15 cellular contexts compared by ENCODE assay signal in the genomic region with DNA sequence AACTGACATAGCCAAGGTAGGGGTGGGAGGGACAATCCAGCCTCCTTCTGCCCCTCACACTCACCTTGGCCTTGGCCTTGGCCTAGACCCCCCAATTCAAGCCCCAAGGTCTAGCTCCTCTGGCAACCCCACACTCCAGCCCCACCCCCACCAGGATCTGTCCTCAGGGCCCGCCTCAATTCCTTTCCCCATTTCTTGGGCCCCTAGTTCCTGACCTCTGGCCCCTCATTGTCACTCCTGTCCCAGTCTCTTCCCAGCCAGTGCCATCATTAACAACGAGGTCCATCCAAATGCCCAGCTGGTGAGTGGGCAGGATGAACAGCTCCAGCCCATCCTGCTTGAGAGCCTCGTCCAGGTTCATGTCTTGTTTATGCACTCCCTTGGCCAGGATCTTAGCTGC. TPM values are rescaled to one million over a fixed set of nuclear protein-coding genes. Genes with fewer than 3 reads are reported as not detected.
DNase-seq lines count a peak whose midpoint lies in the region; ATAC-seq and TF ChIP-seq lines count a peak whose summit lies in the region.
"Had no signal": no experiment of that assay in that cellular context is flagged by ENCODE, and none has a peak within 500 bp of the region (broad histone marks: within the 10 kb centered on the region; RNA-seq: fewer than 3 reads in every experiment).

No MANE protein-coding gene starts in this region.

- H3K27ac ChIP-seq in neural cell (ENCODE audit: low read length), result peak overlapping the region; percentile 97

- no peaks in the 10 kb centered on the region for H4K20me1 ChIP-seq in neural cell (ENCODE audit: insufficient read depth)

- H3K79me2 ChIP-seq in neural cell (replicated peaks; ENCODE audit: insufficient read depth, low read length), result peaks cover 6% of the 10 kb centered on the region

- TF ChIP-seq EP300 in neural cell (conservative IDR thresholded peaks at IDR 0.05; ENCODE audit: poor library complexity, severe bottlenecking), result no peak

- CTCF ChIA-PET in activated CD4-positive, alpha-beta T cell treated with anti-CD3 and anti-CD28 coated beads, Interleukin-2, amount 10 ng/mL, durations not matched to agents 7 days and 5 days (lab: Charles Lee), result interaction anchor here (0.5 to 8.2 kb wide), 6 partner anchors 11 to 311 kb away, joined by 3 to 75 read pairs (median 4); partner anchors contain the start of genes BLOC1S1 and RDH5

- H3K4me1 Mint-ChIP-seq in activated CD4-positive, alpha-beta T cell treated with anti-CD3 and anti-CD28 coated beads, Interleukin-2, amount 10 ng/mL, durations not matched to agents 7 days and 5 days, result peaks cover 33% of the 10 kb centered on the region
- peaks cover 30% of the 10 kb centered on the region for H3K4me1 Mint-ChIP-seq in central memory CD8-positive, alpha-beta T cell
- H3K4me1 Mint-ChIP-seq in type B pancreatic cell (ENCODE audit: unreplicated experiment), result peaks cover 26% of the 10 kb centered on the region

- no peak overlapping the region for H3K4me3 Mint-ChIP-seq in activated CD4-positive, alpha-beta T cell treated with anti-CD3 and anti-CD28 coated beads, Interleukin-2, amount 10 ng/mL, durations not matched to agents 7 days and 5 days
- no peak overlapping the region for H3K4me3 Mint-ChIP-seq in central memory CD8-positive, alpha-beta T cell
- H3K4me3 Mint-ChIP-seq in type B pancreatic cell, result peak overlapping the region; percentile 57

- TF ChIP-seq CTCF in neural cell (IDR thresholded peaks at IDR 0.05; ENCODE audit: poor library complexity, severe bottlenecking) (no peak), type B pancreatic cell (conservative IDR thresholded peaks at IDR 0.05) (no peak)

- no peak overlapping the region for H3K4me2 ChIP-seq in neural cell (ENCODE audit: low read length)

- H3K9me3 Mint-ChIP-seq in activated CD4-positive, alpha-beta T cell treated with anti-CD3 and anti-CD28 coated beads, Interleukin-2, amount 10 ng/mL, durations not matched to agents 7 days and 5 days, result no peaks in the 10 kb centered on the region
- no peaks in the 10 kb centered on the region for H3K9me3 Mint-ChIP-seq in central memory CD8-positive, alpha-beta T cell
- no peaks in the 10 kb centered on the region for H3K9me3 Mint-ChIP-seq in type B pancreatic cell

- H2AFZ ChIP-seq in neural cell (ENCODE audit: low read depth, low read length), result no peak overlapping the region

- POLR2A ChIA-PET in activated CD4-positive, alpha-beta T cell treated with anti-CD3 and anti-CD28 coated beads, Interleukin-2, amount 10 ng/mL, durations not matched to agents 7 days and 5 days (lab: Charles Lee), result no interaction called here

- DNase-seq in activated CD4-positive, alpha-beta T cell treated with anti-CD3 and anti-CD28 coated beads, Interleukin-2, amount 10 ng/mL, durations not matched to agents 7 days and 5 days, result no peak
- DNase-seq in activated CD4-positive, alpha-beta T cell treated with anti-CD3 and anti-CD28 coated beads for 48 hours, result no peak
- DNase-seq in central memory CD8-positive, alpha-beta T cell (ENCODE audit: low spot score in 2 of 2), result no peak
- DNase-seq in type B pancreatic cell (ENCODE audit: extremely low spot score, unreplicated experiment) (no peak), H7 (no peak)
- no peak for DNase-seq in activated effector memory CD4-positive, alpha-beta T cell treated with anti-CD3 and anti-CD28 coated beads, Interleukin-2, amount 50 U/mL, for 16 hours
- DNase-seq: C1 segment of cervical spinal cord, DMS 273 treated with DMSO at 0.1 percent for 48 hours, GF-D8, MG63, NCI-H1092, NCI-H2227 treated with DMSO at 0.1 percent for 48 hours, NCI-H524 had no signal

- H3K27ac Mint-ChIP-seq in activated CD4-positive, alpha-beta T cell treated with anti-CD3 and anti-CD28 coated beads, Interleukin-2, amount 10 ng/mL, durations not matched to agents 7 days and 5 days, result peak overlapping the region; percentile 41
- H3K27ac Mint-ChIP-seq in central memory CD8-positive, alpha-beta T cell (ENCODE audit: low read depth), result peak overlapping the region; percentile 16
- no peak overlapping the region for H3K27ac Mint-ChIP-seq in type B pancreatic cell

- no peaks in the 10 kb centered on the region for H3K9me2 ChIP-seq in neural cell (ENCODE audit: insufficient read depth, low read length)

- H3K27me3 Mint-ChIP-seq in activated CD4-positive, alpha-beta T cell treated with anti-CD3 and anti-CD28 coated beads, Interleukin-2, amount 10 ng/mL, durations not matched to agents 7 days and 5 days, result peaks cover 2% of the 10 kb centered on the region
- H3K27me3 Mint-ChIP-seq in central memory CD8-positive, alpha-beta T cell, result no peaks in the 10 kb centered on the region
- H3K27me3 Mint-ChIP-seq in type B pancreatic cell, result no peaks in the 10 kb centered on the region

- H3K9ac ChIP-seq in neural cell (ENCODE audit: low read length), result no peak overlapping the region

- no peak for TF ChIP-seq RAD21 in neural cell (conservative IDR thresholded peaks at IDR 0.05)

- peaks cover 9% of the 10 kb centered on the region for H3F3A ChIP-seq in neural cell (ENCODE audit: insufficient read depth, low read length, poor library complexity, severe bottlenecking)

- H3K4me3 ChIP-seq in neural cell (ENCODE audit: low read length) (no peak overlapping the region), H7 (ENCODE audit: insufficient read depth, low read depth, low read length) (no peak overlapping the region)
- H3K4me3 ChIP-seq: MG63 had no signal

- ATAC-seq in central memory CD8-positive, alpha-beta T cell (replicated peaks; ENCODE audit: extremely low read depth, poor library complexity, severe bottlenecking), result no peak
- ATAC-seq in GM18502 (IDR thresholded peaks at IDR 0.05; ENCODE audit: poor library complexity, unreplicated experiment), result no peak

- no peaks in the 10 kb centered on the region for H3K27me3 ChIP-seq in neural cell (ENCODE audit: insufficient read depth, low read depth, low read length)
- no peaks in the 10 kb centered on the region for H3K27me3 ChIP-seq in H7 (ENCODE audit: control insufficient read depth, insufficient read depth, low read length)
- H3K27me3 ChIP-seq: MG63 had no signal

- H3K36me3 Mint-ChIP-seq in activated CD4-positive, alpha-beta T cell treated with anti-CD3 and anti-CD28 coated beads, Interleukin-2, amount 10 ng/mL, durations not matched to agents 7 days and 5 days (ENCODE audit: low read depth), result no peaks in the 10 kb centered on the region
- H3K36me3 Mint-ChIP-seq in central memory CD8-positive, alpha-beta T cell (ENCODE audit: insufficient read depth), result peaks cover 4% of the 10 kb centered on the region
- H3K36me3 Mint-ChIP-seq in type B pancreatic cell, result no peaks in the 10 kb centered on the region

- no peaks in the 10 kb centered on the region for H3K36me3 ChIP-seq in neural cell (ENCODE audit: insufficient read depth, low read length)
- H3K36me3 ChIP-seq in H7 (replicated peaks; ENCODE audit: control insufficient read depth, insufficient read depth, low read length), result no peaks in the 10 kb centered on the region
- H3K36me3 ChIP-seq: MG63 had no signal

- no peaks in the 10 kb centered on the region for H3K9me3 ChIP-seq in neural cell (ENCODE audit: low read length)
- H3K9me3 ChIP-seq: MG63 had no signal

TF ChIP-seq in neural cell, 6 proteins besides CTCF, POLR2A, EP300 and RAD21:
- TF ChIP-seq POLR2AphosphoS5 (IDR thresholded peaks at IDR 0.05) (no peak), MXI1 (conservative IDR thresholded peaks at IDR 0.05; ENCODE audit: poor library complexity, severe bottlenecking) (no peak), EZH2 (IDR thresholded peaks at IDR 0.05; ENCODE audit: borderline replicate concordance, insufficient read depth, low read length, poor library complexity, severe bottlenecking) (no peak)

RNA-seq across cellular contexts. Expression of gene GDF11, which starts 6.8 kb away (rescaled TPM):
- 10 to 100 TPM in 1 of 2 experiments, 1 to 10 TPM in 1; 9.7 to 10.4 TPM for total RNA-seq in activated CD4-positive, alpha-beta T cell treated with anti-CD3 and anti-CD28 coated beads, Interleukin-2, amount 10 ng/mL, durations not matched to agents 7 days and 5 days
- polyA plus RNA-seq in neural cell, result 14.7 and 16.0 TPM in 2 replicates
- polyA minus RNA-seq in neural cell, result 27.0 and 31.7 TPM in 2 replicates
- total RNA-seq in type B pancreatic cell (ENCODE audit: low replicate concordance), result 11.8 and 40.1 TPM in 2 replicates
- 11.1 and 13.7 TPM in 2 replicates for total RNA-seq in H7 (2014; rRNA removed; shearing (Covaris generic))

RNA-seq across cellular contexts. Expression of gene CD63, which starts 7.3 kb away (rescaled TPM):
- total RNA-seq in activated CD4-positive, alpha-beta T cell treated with anti-CD3 and anti-CD28 coated beads, Interleukin-2, amount 10 ng/mL, durations not matched to agents 7 days and 5 days, result 100 to 1,000 TPM; 108 to 116 TPM
- polyA plus RNA-seq in neural cell, result 217 and 246 TPM in 2 replicates
- polyA minus RNA-seq in neural cell, result 108 and 122 TPM in 2 replicates
- total RNA-seq in type B pancreatic cell (ENCODE audit: low replicate concordance), result 525 and 567 TPM in 2 replicates
- total RNA-seq in H7 (2014; rRNA removed; shearing (Covaris generic)), result 314 and 321 TPM in 2 replicates

RNA-seq across cellular contexts. Expression of gene RDH5, which starts 15.9 kb away (rescaled TPM):
- 10 to 100 TPM; 23.3 to 25.8 TPM for total RNA-seq in activated CD4-positive, alpha-beta T cell treated with anti-CD3 and anti-CD28 coated beads, Interleukin-2, amount 10 ng/mL, durations not matched to agents 7 days and 5 days
- polyA plus RNA-seq in neural cell, result 3.4 and 6.6 TPM in 2 replicates
- polyA minus RNA-seq in neural cell, result 2.0 and 2.7 TPM in 2 replicates
- 7.4 and 14.1 TPM in 2 replicates for total RNA-seq in type B pancreatic cell (ENCODE audit: low replicate concordance)
- 2.1 and 4.2 TPM in 2 replicates for total RNA-seq in H7 (2014; rRNA removed; shearing (Covaris generic))

RNA-seq across cellular contexts. Expression of gene BLOC1S1, which starts 20.2 kb away (rescaled TPM):
- total RNA-seq in activated CD4-positive, alpha-beta T cell treated with anti-CD3 and anti-CD28 coated beads, Interleukin-2, amount 10 ng/mL, durations not matched to agents 7 days and 5 days, result 100 to 1,000 TPM; 164 to 181 TPM
- polyA plus RNA-seq in neural cell, result 217 and 261 TPM in 2 replicates
- 24.8 and 35.9 TPM in 2 replicates for polyA minus RNA-seq in neural cell
- 89.9 and 98.6 TPM in 2 replicates for total RNA-seq in type B pancreatic cell (ENCODE audit: low replicate concordance)
- 59.6 and 76.9 TPM in 2 replicates for total RNA-seq in H7 (2014; rRNA removed; shearing (Covaris generic))

RNA-seq across cellular contexts. Expression of gene ITGA7, which starts 28.4 kb away (rescaled TPM):
- 1 to 10 TPM; 3.1 TPM for total RNA-seq in activated CD4-positive, alpha-beta T cell treated with anti-CD3 and anti-CD28 coated beads, Interleukin-2, amount 10 ng/mL, durations not matched to agents 7 days and 5 days
- polyA plus RNA-seq in neural cell, result 13.5 and 17.1 TPM in 2 replicates
- 6.5 and 6.6 TPM in 2 replicates for polyA minus RNA-seq in neural cell
- 10.4 and 39.2 TPM in 2 replicates for total RNA-seq in type B pancreatic cell (ENCODE audit: low replicate concordance)
- 38.0 and 46.1 TPM in 2 replicates for total RNA-seq in H7 (2014; rRNA removed; shearing (Covaris generic))
